Comparison of ENCODE assay signal across 29 cellular contexts in genomic region chr17:55622547-55622946, GRCh38.
"Had no signal": no experiment of that assay in that cellular context is flagged by ENCODE, and none has a peak within 500 bp of the region (broad histone marks: within the 10 kb centered on the region; RNA-seq: fewer than 3 reads in every experiment).

No MANE protein-coding gene starts in this region.

- DNase-seq: activated CD4-positive, alpha-beta memory T cell treated with anti-CD3 and anti-CD28 coated beads for 36 hours; activated CD4-positive, alpha-beta T cell treated with anti-CD3 and anti-CD28 coated beads, Interleukin-2, amount 10 ng/mL, durations not matched to agents 24 days and 14 days; activated CD8-positive, alpha-beta memory T cell treated with anti-CD3 and anti-CD28 coated beads, Interleukin-2, amount 50 U/mL, for 4 hours; activated gamma-delta T cell; activated naive CD4-positive, alpha-beta T cell treated with anti-CD3 and anti-CD28 coated beads, Interleukin-2, amount 50 U/mL, for 16 hours; activated T-cell treated with anti-CD3 and anti-CD28 coated beads, Interleukin-2, amount 50 U/mL, for 24 hours; amygdala; central memory CD4-positive, alpha-beta T cell; endodermal cell; glutamatergic neuron; left cardiac atrium; mesendoderm; natural killer cell; occipital lobe; stimulated activated CD4-positive, alpha-beta T cell treated with anti-CD3 and anti-CD28 coated beads, Interleukin-15, amount 100 ng/mL, for 24 hours; stimulated activated CD4-positive, alpha-beta T cell treated with anti-CD3 and anti-CD28 coated beads, Interleukin-2, amount 100 ng/mL, for 24 hours; stimulated activated naive CD4-positive, alpha-beta T cell; T-helper 17 cell; T1000; WERI-Rb-1 had no signal

- H2AFZ ChIP-seq: neural progenitor cell had no signal

- H3K27ac ChIP-seq: esophagus muscularis mucosa, neural progenitor cell, right atrium auricular region, tibial nerve, WERI-Rb-1 had no signal

- H3K27me3 ChIP-seq: esophagus muscularis mucosa, neural progenitor cell, right atrium auricular region, tibial nerve had no signal

- H3K36me3 ChIP-seq: esophagus muscularis mucosa, neural progenitor cell, right atrium auricular region, tibial nerve, WERI-Rb-1 had no signal

- H3K9me3 Mint-ChIP-seq: activated CD4-positive, alpha-beta memory T cell treated with anti-CD3 and anti-CD28 coated beads for 36 hours; activated CD4-positive, alpha-beta T cell treated with anti-CD3 and anti-CD28 coated beads, Interleukin-2, amount 10 ng/mL, durations not matched to agents 24 days and 14 days; activated T-cell treated with anti-CD3 and anti-CD28 coated beads, Interleukin-2, amount 50 U/mL, for 24 hours; dendritic cell treated with granulocyte-macrophage colony-stimulating factor and Interleukin-4, amounts not matched to agents 40 ng/mL and 50 ng/mL, for 4 days; endodermal cell; natural killer cell; neural progenitor cell had no signal

- H3K4me3 Mint-ChIP-seq: activated CD4-positive, alpha-beta memory T cell treated with anti-CD3 and anti-CD28 coated beads for 36 hours; activated CD4-positive, alpha-beta T cell treated with anti-CD3 and anti-CD28 coated beads, Interleukin-2, amount 10 ng/mL, durations not matched to agents 24 days and 14 days; activated T-cell treated with anti-CD3 and anti-CD28 coated beads, Interleukin-2, amount 50 U/mL, for 24 hours; dendritic cell treated with granulocyte-macrophage colony-stimulating factor and Interleukin-4, amounts not matched to agents 40 ng/mL and 50 ng/mL, for 4 days; endodermal cell; natural killer cell; neural progenitor cell; T-helper 17 cell had no signal

- H3K9me3 ChIP-seq: esophagus muscularis mucosa, right atrium auricular region, tibial nerve had no signal

- H3K27ac Mint-ChIP-seq: activated CD4-positive, alpha-beta memory T cell treated with anti-CD3 and anti-CD28 coated beads for 36 hours; activated CD4-positive, alpha-beta T cell treated with anti-CD3 and anti-CD28 coated beads, Interleukin-2, amount 10 ng/mL, durations not matched to agents 24 days and 14 days; activated T-cell treated with anti-CD3 and anti-CD28 coated beads, Interleukin-2, amount 50 U/mL, for 24 hours; dendritic cell treated with granulocyte-macrophage colony-stimulating factor and Interleukin-4, amounts not matched to agents 40 ng/mL and 50 ng/mL, for 4 days; endodermal cell; natural killer cell; neural progenitor cell; T-helper 17 cell had no signal

- H3K4me1 ChIP-seq: esophagus muscularis mucosa, neural progenitor cell, right atrium auricular region, tibial nerve had no signal

- FAIRE-seq: frontal cortex, keratinocyte, urothelium cell line had no signal

- ATAC-seq: activated CD4-positive, CD25-positive, alpha-beta regulatory T cell treated with anti-CD3 and anti-CD28 coated beads, Interleukin-2, amount 50 U/mL, for 24 hours; left cardiac atrium; natural killer cell; T-helper 17 cell had no signal

- H3K4me1 Mint-ChIP-seq: natural killer cell, neural progenitor cell had no signal

- H3K4me3 ChIP-seq: esophagus muscularis mucosa, neural progenitor cell, right atrium auricular region, tibial nerve had no signal

- H3K4me2 ChIP-seq: neural progenitor cell had no signal
